ENCODE assay signal across 10 cellular contexts in the genomic region with DNA sequence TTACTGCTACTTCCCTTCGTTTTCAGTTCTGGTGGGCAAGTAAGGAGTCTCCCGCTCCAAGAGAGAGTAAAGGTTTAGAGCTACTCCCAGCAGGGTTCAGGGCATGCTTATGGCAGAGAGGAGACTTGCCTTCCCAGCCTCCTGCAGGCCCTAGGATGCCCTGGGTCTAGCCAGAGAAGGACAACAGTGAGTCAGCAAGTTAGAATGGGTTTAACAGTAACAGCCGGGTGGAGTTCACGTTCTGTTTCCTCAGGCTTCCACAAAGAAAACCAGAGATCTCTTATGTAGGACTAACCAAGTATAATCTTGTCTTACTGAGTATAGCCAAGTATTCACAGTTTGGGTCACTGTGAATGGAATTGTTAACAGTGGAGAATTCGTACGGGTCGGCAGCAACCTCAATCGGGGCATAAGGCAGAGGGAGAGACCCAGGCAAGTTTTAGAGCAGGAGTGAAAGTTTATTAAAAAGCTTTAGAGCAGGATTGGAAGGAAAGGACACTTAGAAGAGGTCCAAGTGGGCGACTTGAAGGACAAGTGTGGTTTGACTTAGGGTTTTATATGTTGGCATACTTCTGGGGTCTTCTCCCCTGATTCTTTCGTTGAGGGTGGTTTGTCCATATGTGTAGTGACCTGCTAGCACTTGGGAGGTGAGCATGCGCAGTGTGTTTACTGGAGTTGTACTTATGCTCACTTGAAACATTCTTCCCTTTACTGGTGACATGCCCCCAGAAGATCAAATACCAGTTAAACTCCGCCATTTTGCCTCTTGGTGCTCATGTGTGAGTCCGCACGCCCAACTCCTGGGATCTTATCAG. TPM values are rescaled to one million over a fixed set of nuclear protein-coding genes. Genes with fewer than 3 reads are reported as not detected.
DNase-seq lines count a peak whose midpoint lies in the region; ATAC-seq lines count a peak whose summit lies in the region.
"Had no signal": no experiment of that assay in that cellular context is flagged by ENCODE, and none has a peak within 500 bp of the region (broad histone marks: within the 10 kb centered on the region; RNA-seq: fewer than 3 reads in every experiment).

No MANE protein-coding gene starts in this region.

- intact Hi-C loops in left colon (cut with DNase I, micrococcal nuclease): no loop called here

- peak; percentile 62 for ATAC-seq in left colon
- ATAC-seq in GM19328 (IDR thresholded peaks at IDR 0.05; ENCODE audit: unreplicated experiment): no peak

- DNase-seq in AG08395 (ENCODE audit: low spot score) (peak; percentile 85), NCI-H69 (lab: John Stamatoyannopoulos, UW) (peak; percentile 22), dermis blood vessel endothelial cell (peak; percentile 53), left colon (peak; percentile 11 to 33), NCI-H82 treated with DMSO at 0.1 percent for 48 hours (lab: John Stamatoyannopoulos, UW; ENCODE audit: unreplicated experiment) (no peak), cerebellum (ENCODE audit: low spot score) (no peak)
- DNase-seq in stimulated activated CD4-positive, alpha-beta T cell treated with anti-CD3 and anti-CD28 coated beads, Interleukin-4, amount 100 ng/mL, for 24 hours: no peak

RNA-seq across cellular contexts. Expression of a gene that starts 4.5 kb away (rescaled TPM):
- not detected in 2 replicates for total RNA-seq in dermis blood vessel endothelial cell
- total RNA-seq in left colon: not detected
- total RNA-seq in cerebellum: not detected
- total RNA-seq: B cell, dermis microvascular lymphatic vessel endothelial cell had no signal

Comparison
In these comparisons a context has a peak if more than half of its experiments do, and no peak if none do; other contexts are left out.
1. DNase-seq: peak in AG08395 (single experiment), NCI-H69 (single experiment), dermis blood vessel endothelial cell (single experiment) and left colon (2 of 2); none in NCI-H82 treated with DMSO at 0.1 percent for 48 hours (single experiment), stimulated activated CD4-positive, alpha-beta T cell treated with anti-CD3 and anti-CD28 coated beads, Interleukin-4, amount 100 ng/mL, for 24 hours (single experiment) and cerebellum (single experiment).